Comparison of ENCODE assay signal across 25 cellular contexts in genomic region chr15:85974348-85974705, GRCh38.
DNase-seq lines count a peak whose midpoint lies in the region; ATAC-seq and TF ChIP-seq lines count a peak whose summit lies in the region.
"Had no signal": no experiment of that assay in that cellular context is flagged by ENCODE, and none has a peak within 500 bp of the region (broad histone marks: within the 10 kb centered on the region; RNA-seq: fewer than 3 reads in every experiment).

No MANE protein-coding gene starts in this region.

- ATAC-seq in esophagus mucosa (peak; percentile 47), sciatic nerve (peak; percentile 66)
- ATAC-seq: activated CD4-positive, alpha-beta T cell treated with anti-CD3 and anti-CD28 coated beads for 36 hours; stimulated activated naive CD8-positive, alpha-beta T cell treated with anti-CD3 and anti-CD28 coated beads, Interleukin-15, Interleukin-2, amounts not matched to agents 100 U/mL and 50 U/mL, for 24 hours had no signal

- TF ChIP-seq CTCF in SK-N-SH (IDR thresholded peaks at IDR 0.05) (no peak), brain microvascular endothelial cell (IDR thresholded peaks at IDR 0.05; ENCODE audit: low read depth, low read length, missing control alignments) (no peak), OCI-LY7 (conservative IDR thresholded peaks at IDR 0.05; ENCODE audit: low read length) (no peak)

- WGBS in SK-N-SH (ENCODE audit: low lambda C conversion rate), result 20% methylated on average over 3 of the region's 3 CpGs

- H3K9me3 ChIP-seq in SK-N-SH (no peaks in the 10 kb centered on the region), OCI-LY7 (ENCODE audit: low read length) (0 out of 2 replicates have a peak, but pooled peaks cover 5% of the 10 kb centered on the region)
- H3K9me3 ChIP-seq: Peyer's patch had no signal

- H3K36me3 ChIP-seq in SK-N-SH (replicated peaks in 1 of 2; ENCODE audit: control insufficient read depth in 1 of 2, insufficient read depth in 2 of 2, low read length in 1 of 2), result no peaks in the 10 kb centered on the region
- H3K36me3 ChIP-seq in brain microvascular endothelial cell (replicated peaks), result no peaks in the 10 kb centered on the region
- H3K36me3 ChIP-seq in OCI-LY7 (ENCODE audit: insufficient read depth, low read length), result no peaks in the 10 kb centered on the region
- H3K36me3 ChIP-seq: Peyer's patch, tibial artery had no signal

- CTCF ChIA-PET in SK-N-SH (lab: Yijun Ruan, JAX) (no interaction called here), OCI-LY7 (lab: Charles Lee; ENCODE audit: unreplicated experiment) (no interaction called here)

- in situ Hi-C loops in brain microvascular endothelial cell (cut with HindIII; ENCODE audit: low pct_ligation_motif_present, low sequenced_read_pairs), result no loop called here

- TF ChIP-seq RAD21 in SK-N-SH (IDR thresholded peaks at IDR 0.05; ENCODE audit: low read length), result no peak

- H3K27ac ChIP-seq in SK-N-SH (ENCODE audit: low read depth in 2 of 2, low read length in 1 of 2), result peak overlapping the region in 1 of 2 experiments; percentile 38; a peak in 2 of 4 replicates
- no peak overlapping the region for H3K27ac ChIP-seq in brain microvascular endothelial cell
- no peak overlapping the region for H3K27ac ChIP-seq in OCI-LY7 (ENCODE audit: low read depth, low read length, poor library complexity, severe bottlenecking)
- H3K27ac ChIP-seq: epithelial cell of prostate, KMS-11, parathyroid adenoma, tibial artery had no signal

- POLR2A ChIA-PET in SK-N-SH (lab: Yijun Ruan, JAX) (no interaction called here), OCI-LY7 (lab: Charles Lee) (no interaction called here)

- TF ChIP-seq EP300 in SK-N-SH (IDR thresholded peaks at IDR 0.05; ENCODE audit: borderline replicate concordance in 1 of 2, low read depth in 1 of 2, low read length in 1 of 2), result no peak

- H3K79me2 ChIP-seq in SK-N-SH (ENCODE audit: insufficient read depth), result no peaks in the 10 kb centered on the region
- no peaks in the 10 kb centered on the region for H3K79me2 ChIP-seq in OCI-LY7 (ENCODE audit: insufficient read depth, low read depth, low read length)
- H3K79me2 ChIP-seq: parathyroid adenoma had no signal

- H3K4me2 ChIP-seq in SK-N-SH, result 0 out of 2 replicates have a peak overlapping the region, but pooled peaks have one; percentile 6
- H3K4me2 ChIP-seq in OCI-LY7 (ENCODE audit: low read length), result no peak overlapping the region
- H3K4me2 ChIP-seq: KMS-11 had no signal

- H3F3A ChIP-seq in SK-N-SH (replicated peaks; ENCODE audit: insufficient read depth), result peaks cover 11% of the 10 kb centered on the region

- H3K4me3 ChIP-seq in SK-N-SH (ENCODE audit: low read depth in 2 of 2, low read length in 1 of 2) (no peak overlapping the region), brain microvascular endothelial cell (ENCODE audit: low read depth, low read length) (no peak overlapping the region), OCI-LY7 (ENCODE audit: low read depth, low read length, poor library complexity, severe bottlenecking) (no peak overlapping the region)
- H3K4me3 ChIP-seq: lung, Peyer's patch, tibial artery had no signal

- H4K20me1 ChIP-seq in SK-N-SH (ENCODE audit: insufficient read depth) (no peaks in the 10 kb centered on the region), OCI-LY7 (ENCODE audit: insufficient read depth, low read length) (no peaks in the 10 kb centered on the region)

- H3K4me1 ChIP-seq in SK-N-SH (ENCODE audit: control insufficient read depth in 1 of 2, insufficient read depth in 2 of 2, low read depth in 1 of 2, low read length in 1 of 2), result no peaks in the 10 kb centered on the region
- H3K4me1 ChIP-seq in OCI-LY7 (ENCODE audit: insufficient read depth, low read length, poor library complexity, severe bottlenecking), result no peaks in the 10 kb centered on the region
- H3K4me1 ChIP-seq: parathyroid adenoma, Peyer's patch, tibial artery had no signal

- DNase-seq in HPDE6-E6E7 (ENCODE audit: extremely low spot score), result peak; percentile 12
- DNase-seq in SK-N-SH, result no peak
- no peak for DNase-seq in sciatic nerve (ENCODE audit: low spot score)
- DNase-seq in NCI-H2029 (lab: John Stamatoyannopoulos, UW), result no peak
- DNase-seq in central memory CD4-positive, alpha-beta T cell, result no peak
- DNase-seq in brain microvascular endothelial cell, result no peak
- DNase-seq in OCI-LY7 (ENCODE audit: low spot score), result no peak
- DNase-seq: activated CD4-positive, alpha-beta T cell treated with anti-CD3 and anti-CD28 coated beads for 36 hours; CD4-positive, alpha-beta T cell; DMS79; foreskin fibroblast; kidney; naive B cell; NCI-H1092 treated with DMSO at 0.1 percent for 48 hours; NCI-H2107; Peyer's patch; stimulated activated CD4-positive, alpha-beta T cell treated with anti-CD3 and anti-CD28 coated beads, Interleukin-2, amount 100 ng/mL, for 48 hours; stimulated activated naive CD8-positive, alpha-beta T cell treated with anti-CD3 and anti-CD28 coated beads, Interleukin-15, Interleukin-2, amounts not matched to agents 100 U/mL and 50 U/mL, for 24 hours; SW 1271; tibial artery had no signal

- H3K9me2 ChIP-seq in SK-N-SH, result no peaks in the 10 kb centered on the region
- H3K9me2 ChIP-seq in OCI-LY7 (ENCODE audit: insufficient read depth, low read length), result no peaks in the 10 kb centered on the region

- H2AFZ ChIP-seq in SK-N-SH (ENCODE audit: low read depth) (peak overlapping the region; percentile 62; the same call in 1 of the 2 replicates), OCI-LY7 (ENCODE audit: low read length) (no peak overlapping the region)
- H2AFZ ChIP-seq: parathyroid adenoma had no signal

- intact Hi-C loops in sciatic nerve (cut with DNase I) (no loop called here), OCI-LY7 (cut with micrococcal nuclease; ENCODE audit: unreplicated experiment) (no loop called here)

- H3K27me3 ChIP-seq in SK-N-SH (ENCODE audit: insufficient read depth), result no peaks in the 10 kb centered on the region
- H3K27me3 ChIP-seq in brain microvascular endothelial cell (replicated peaks), result no peaks in the 10 kb centered on the region
- H3K27me3 ChIP-seq: Peyer's patch had no signal

- H3K9ac ChIP-seq in SK-N-SH, result no peak overlapping the region
- H3K9ac ChIP-seq: KMS-11, parathyroid adenoma had no signal

- no TSS peak for BruUV-seq in OCI-LY7 (replicated peaks; lab: Mats Ljungman, UMichigan)

TF ChIP-seq in SK-N-SH, 30 proteins besides CTCF, POLR2A, EP300 and RAD21:
- peak; percentile 42; the same call in 1 of the 2 replicates for TF ChIP-seq FOSL2 (IDR thresholded peaks at IDR 0.05; ENCODE audit: borderline replicate concordance, low read depth)
- TF ChIP-seq EZH2phosphoT487 (IDR thresholded peaks at IDR 0.05; ENCODE audit: borderline replicate concordance, low read depth), result no peak
